In the genomic region with DNA sequence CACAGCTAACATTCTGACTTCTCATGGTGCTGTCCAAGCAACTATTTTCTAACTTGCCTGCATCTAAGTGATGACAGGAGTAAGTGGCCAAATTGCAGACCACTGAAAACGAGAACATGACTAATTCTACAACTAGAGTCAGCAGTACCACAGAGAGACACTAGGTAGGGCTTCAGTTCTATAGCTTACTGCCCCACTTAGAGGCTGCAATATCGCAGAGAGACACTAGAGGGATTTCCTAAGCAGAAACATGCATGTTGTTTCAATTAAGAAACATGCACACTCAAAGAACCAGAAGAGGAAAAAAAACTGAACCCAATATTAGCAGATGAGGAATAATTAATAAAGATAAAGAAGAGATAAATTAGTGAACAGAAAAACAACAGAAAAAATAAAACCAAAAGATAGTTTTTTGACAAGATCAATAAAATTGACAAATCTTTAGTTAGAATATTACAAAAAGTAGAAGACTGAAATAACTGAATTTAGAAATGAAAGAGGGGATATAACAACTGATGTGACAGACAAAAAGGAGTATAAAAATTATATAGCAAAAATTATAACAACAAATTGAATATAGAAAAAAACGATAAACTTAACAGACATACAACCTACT, we compare ENCODE assay signal across 8 cellular contexts.
DNase-seq lines count a peak whose midpoint lies in the region; TF ChIP-seq lines count a peak whose summit lies in the region.

No MANE protein-coding gene starts in this region.

- DNase-seq in H4 (ENCODE audit: low spot score) (peak; percentile 59), LNCaP clone FGC (ENCODE audit: low read depth) (peak; percentile 50), astrocyte of the hippocampus (ENCODE audit: low read depth, low spot score) (peak; percentile 76), iPS-NIHi11 (ENCODE audit: low spot score) (peak; percentile 24), NCI-H510A (lab: John Stamatoyannopoulos, UW) (no peak), NCI-H1436 (lab: John Stamatoyannopoulos, UW) (no peak)
- DNase-seq in stimulated activated CD8-positive, alpha-beta memory T cell treated with anti-CD3 and anti-CD28 coated beads, Interleukin-2, amount 100 ng/mL, for 48 hours (ENCODE audit: low read depth in 2 of 2), result peak; percentile 1 to 2

- no peak overlapping the region for H3K4me3 ChIP-seq in LNCaP clone FGC (ENCODE audit: low read depth, low read length)

- TF ChIP-seq CTCF in GM12872 (IDR thresholded peaks at IDR 0.05; ENCODE audit: insufficient read depth, low read depth, low read length) (peak; percentile 73), LNCaP clone FGC (IDR thresholded peaks at IDR 0.05; ENCODE audit: control insufficient read depth, extremely low read depth, insufficient read depth) (peak; percentile 79)

Comparison
In these comparisons a context has a peak if more than half of its experiments do, and no peak if none do; other contexts are left out.
1. DNase-seq: peak in H4 (single experiment), LNCaP clone FGC (single experiment), astrocyte of the hippocampus (single experiment), iPS-NIHi11 (single experiment) and stimulated activated CD8-positive, alpha-beta memory T cell treated with anti-CD3 and anti-CD28 coated beads, Interleukin-2, amount 100 ng/mL, for 48 hours (2 of 2); none in NCI-H510A (single experiment) and NCI-H1436 (single experiment).